29 cellular contexts compared by ENCODE assay signal in genomic region chr14:37417833-37418232, GRCh38.
"Had no signal": no experiment of that assay in that cellular context is flagged by ENCODE, and none has a peak within 500 bp of the region (broad histone marks: within the 10 kb centered on the region; RNA-seq: fewer than 3 reads in every experiment).

No MANE protein-coding gene starts in this region.

- FAIRE-seq: urothelium cell line had no signal

- H3K4me1 ChIP-seq: foreskin keratinocyte, gastroesophageal sphincter, heart left ventricle, left lung, right atrium auricular region, sigmoid colon, testis, tibial artery had no signal

- H3K27me3 ChIP-seq: dorsolateral prefrontal cortex, foreskin keratinocyte, gastroesophageal sphincter, heart left ventricle, hepatocyte, left lung, neutrophil, pancreas, right atrium auricular region, sigmoid colon, testis, tibial artery had no signal

- H3K4me1 Mint-ChIP-seq: endodermal cell; naive B cell; neural crest cell; stimulated activated memory B cell treated with anti-CD40 and anti-IgM and Interleukin-4, amounts not matched to agents 10 μg/mL and 1 μg/mL and 100 μg/mL, for 72 hours had no signal

- H3K4me3 ChIP-seq: dorsolateral prefrontal cortex, gastroesophageal sphincter, heart left ventricle, hepatocyte, left lung, mucosa of descending colon, pancreas, right atrium auricular region, sigmoid colon, testis, tibial artery had no signal

- H3K9me3 Mint-ChIP-seq: endodermal cell, mesothelial cell of epicardium, type B pancreatic cell had no signal

- H3K27me3 Mint-ChIP-seq: naive B cell; natural killer cell treated with Interleukin-12 subunit alpha and Interleukin-12 subunit beta and Interleukin-15 and Interleukin-18, amount 100 ng/mL, for 72 hours; stimulated activated memory B cell treated with anti-CD40 and anti-IgM and Interleukin-4, amounts not matched to agents 10 μg/mL and 1 μg/mL and 100 μg/mL, for 72 hours; type B pancreatic cell had no signal

- H3K4me3 Mint-ChIP-seq: endodermal cell; mesothelial cell of epicardium; naive B cell; natural killer cell treated with Interleukin-12 subunit alpha and Interleukin-12 subunit beta and Interleukin-15 and Interleukin-18, amount 100 ng/mL, for 72 hours; neural crest cell; stimulated activated memory B cell treated with anti-CD40 and anti-IgM and Interleukin-4, amounts not matched to agents 10 μg/mL and 1 μg/mL and 100 μg/mL, for 72 hours; type B pancreatic cell had no signal

- H3K36me3 Mint-ChIP-seq: mesothelial cell of epicardium; naive B cell; natural killer cell treated with Interleukin-12 subunit alpha and Interleukin-12 subunit beta and Interleukin-15 and Interleukin-18, amount 100 ng/mL, for 72 hours; stimulated activated memory B cell treated with anti-CD40 and anti-IgM and Interleukin-4, amounts not matched to agents 10 μg/mL and 1 μg/mL and 100 μg/mL, for 72 hours; type B pancreatic cell had no signal

- H3K27ac Mint-ChIP-seq: endodermal cell; mesothelial cell of epicardium; naive B cell; natural killer cell treated with Interleukin-12 subunit alpha and Interleukin-12 subunit beta and Interleukin-15 and Interleukin-18, amount 100 ng/mL, for 72 hours; stimulated activated memory B cell treated with anti-CD40 and anti-IgM and Interleukin-4, amounts not matched to agents 10 μg/mL and 1 μg/mL and 100 μg/mL, for 72 hours; type B pancreatic cell had no signal

- H3K79me2 ChIP-seq: hepatocyte had no signal

- H3K4me2 ChIP-seq: hepatocyte had no signal

- H3K9me3 ChIP-seq: gastroesophageal sphincter, heart left ventricle, left lung, mucosa of descending colon, neutrophil, pancreas, right atrium auricular region, sigmoid colon, testis, tibial artery had no signal

- H2AFZ ChIP-seq: hepatocyte had no signal

- DNase-seq: cortex of kidney; dorsolateral prefrontal cortex; effector CD4-positive, alpha-beta T cell; endodermal cell; foreskin keratinocyte; heart left ventricle; left cardiac atrium; left lung; mesenchymal stem cell; mucosa of descending colon; naive B cell; pancreas; sigmoid colon; stimulated activated CD4-positive, alpha-beta T cell treated with anti-CD3 and anti-CD28 coated beads, Interleukin-4, amount 100 ng/mL, for 4 hours; stimulated activated naive CD8-positive, alpha-beta T cell treated with anti-CD3 and anti-CD28 coated beads, Interleukin-15, Interleukin-2, amounts not matched to agents 100 U/mL and 50 U/mL, for 24 hours; substantia nigra; testis; tibial artery had no signal

- H3K36me3 ChIP-seq: heart left ventricle, left lung, neutrophil, pancreas, right atrium auricular region, sigmoid colon, tibial artery had no signal

- H3K27ac ChIP-seq: dorsolateral prefrontal cortex, epithelial cell of prostate, foreskin keratinocyte, gastroesophageal sphincter, heart left ventricle, hepatocyte, left lung, neutrophil, pancreas, right atrium auricular region, sigmoid colon, testis, tibial artery had no signal
